In the genomic region with DNA sequence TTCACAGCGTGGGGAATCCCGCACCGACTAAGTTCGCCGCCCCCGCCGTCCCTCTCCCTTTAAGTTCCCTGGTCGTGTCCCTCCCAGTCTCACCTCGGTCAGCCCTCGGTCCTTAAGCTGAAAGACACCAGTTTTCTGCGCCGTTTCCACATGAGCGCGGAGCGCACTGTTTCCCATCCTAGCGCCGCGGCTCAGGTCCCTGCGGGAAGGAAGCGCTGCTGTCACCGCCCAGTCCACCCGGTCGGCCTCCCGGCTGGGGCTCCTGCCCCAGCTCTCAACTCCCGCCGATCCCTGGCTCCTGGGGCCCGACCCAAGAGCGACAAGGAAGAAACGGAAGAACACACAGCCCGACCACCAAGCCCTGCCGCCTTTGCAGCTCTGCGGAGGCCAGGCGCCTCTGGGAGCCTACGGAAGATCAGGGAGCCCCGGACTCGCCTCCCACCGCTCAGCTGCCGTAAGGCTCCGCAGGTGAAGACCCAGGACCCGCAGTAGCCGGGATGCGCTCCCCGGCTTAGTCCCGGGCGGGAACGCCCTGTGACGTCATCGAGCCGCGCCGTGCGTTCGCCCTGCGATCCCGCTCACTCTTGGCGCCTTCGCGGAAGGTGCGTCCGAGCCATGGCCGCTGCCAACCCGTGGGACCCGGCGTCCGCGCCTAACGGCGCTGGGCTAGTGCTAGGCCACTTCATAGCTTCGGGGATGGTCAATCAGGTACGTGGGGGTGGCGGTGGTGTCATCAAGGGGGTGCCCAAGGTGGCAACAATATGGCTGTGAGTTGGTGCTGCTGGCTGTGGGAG, we compare ENCODE assay signal across 8 cellular contexts. TPM values are rescaled to one million over a fixed set of nuclear protein-coding genes. Genes with fewer than 3 reads are reported as not detected.
DNase-seq lines count a peak whose midpoint lies in the region; ATAC-seq and TF ChIP-seq lines count a peak whose summit lies in the region.

A gene (plus strand): TSS at position 581 of the 794 bp plus-strand sequence. CDS start 35 bp downstream, at position 616.
A gene (minus strand): TSS at position 536 of the 794 bp plus-strand sequence. CDS start 359 bp downstream, at position 177.

- intact Hi-C loops in natural killer cell (cut with micrococcal nuclease) = loop anchor here (2.0 to 5.0 kb wide), 4 partner anchors 26 to 102 kb away; a partner anchor contains a TSS

- in situ Hi-C loops in KBM-7 (cut with MboI; ENCODE audit: low pct_unique_long_range_greater_than_20kb, low sequenced_read_pairs) = no loop called here

- no peak for TF ChIP-seq CTCF in natural killer cell (IDR thresholded peaks at IDR 0.05)

- H3K4me3 Mint-ChIP-seq in activated T-helper 17 cell treated with anti-CD3 and anti-CD28 coated beads, Interleukin-2, amount 50 U/mL, for 72 hours = peak within 1 kb of the TSS; percentile 99
- H3K4me3 Mint-ChIP-seq in natural killer cell = peak within 1 kb of the TSS; percentile 99

- H3K4me1 Mint-ChIP-seq in activated T-helper 17 cell treated with anti-CD3 and anti-CD28 coated beads, Interleukin-2, amount 50 U/mL, for 72 hours = peaks cover 33% of the 10 kb centered on the region
- peaks cover 36 to 37% of the 10 kb centered on the region in 2 donors for H3K4me1 Mint-ChIP-seq in natural killer cell

- peak within 1 kb of the TSS; percentile 99 for H3K27ac Mint-ChIP-seq in activated T-helper 17 cell treated with anti-CD3 and anti-CD28 coated beads, Interleukin-2, amount 50 U/mL, for 72 hours
- H3K27ac Mint-ChIP-seq in natural killer cell = peak within 1 kb of the TSS; percentile 94 to 96

- peak; percentile 69 for ATAC-seq in GM21619 (IDR thresholded peaks at IDR 0.05; ENCODE audit: unreplicated experiment)
- ATAC-seq in activated T-helper 17 cell treated with anti-CD3 and anti-CD28 coated beads, Interleukin-2, amount 50 U/mL, for 72 hours (replicated peaks) = peak; percentile 95
- peak; percentile 86 to 91 (median 90) for ATAC-seq in natural killer cell

- DNase-seq in DMS53 treated with DMSO at 0.1 percent for 48 hours (lab: John Stamatoyannopoulos, UW; ENCODE audit: unreplicated experiment) = peak; percentile 52
- peak; percentile 92 for DNase-seq in KBM-7
- peak; percentile 85 for DNase-seq in RPMI7951 (ENCODE audit: low read depth)
- DNase-seq in fibroblast of peridontal ligament (ENCODE audit: extremely low read depth) = peak; percentile 75
- DNase-seq in natural killer cell = peak; percentile 85
- peak; percentile 74 to 89 (median 84) for DNase-seq in stimulated activated naive CD4-positive, alpha-beta T cell (lab: John Stamatoyannopoulos, UW)

- H3K36me3 Mint-ChIP-seq in activated T-helper 17 cell treated with anti-CD3 and anti-CD28 coated beads, Interleukin-2, amount 50 U/mL, for 72 hours (ENCODE audit: low read depth) = peaks cover 73% of the 10 kb centered on the region
- no peaks in the 10 kb centered on the region for H3K36me3 Mint-ChIP-seq in natural killer cell

- no peaks in the 10 kb centered on the region for H3K27me3 Mint-ChIP-seq in activated T-helper 17 cell treated with anti-CD3 and anti-CD28 coated beads, Interleukin-2, amount 50 U/mL, for 72 hours
- H3K27me3 Mint-ChIP-seq in natural killer cell (ENCODE audit: low read depth in 2 of 2) = no peaks in the 10 kb centered on the region

- H3K9me3 Mint-ChIP-seq in activated T-helper 17 cell treated with anti-CD3 and anti-CD28 coated beads, Interleukin-2, amount 50 U/mL, for 72 hours = no peaks in the 10 kb centered on the region
- no peaks in the 10 kb centered on the region for H3K9me3 Mint-ChIP-seq in natural killer cell

RNA-seq across cellular contexts. Expression of the first gene that starts in this region (rescaled TPM):
- 42.1 and 59.8 TPM in 2 replicates for total RNA-seq in RPMI7951 (2014; rRNA removed; shearing (Covaris generic))
- total RNA-seq in activated T-helper 17 cell treated with anti-CD3 and anti-CD28 coated beads, Interleukin-2, amount 50 U/mL, for 72 hours = 10 to 100 TPM; 43.4 to 61.7 TPM
- 10 to 100 TPM; 24.9 to 26.2 (median 26.1) TPM for total RNA-seq in natural killer cell

RNA-seq across cellular contexts. Expression of the second gene that starts in this region (rescaled TPM):
- total RNA-seq in RPMI7951 (2014; rRNA removed; shearing (Covaris generic)) = 32.3 and 33.7 TPM in 2 replicates
- 10 to 100 TPM; 18.7 to 21.4 TPM for total RNA-seq in activated T-helper 17 cell treated with anti-CD3 and anti-CD28 coated beads, Interleukin-2, amount 50 U/mL, for 72 hours
- 10 to 100 TPM; 29.4 to 43.9 (median 29.4) TPM for total RNA-seq in natural killer cell

Comparison
In these comparisons a context has a peak if more than half of its experiments do, and no peak if none do; other contexts are left out.
1. Peak in every context shown above with its lines: DNase-seq and ATAC-seq.